Comparison of ENCODE assay signal across 10 cellular contexts in genomic region chrY:13479828-13480227, GRCh38. TPM values are rescaled to one million over a fixed set of nuclear protein-coding genes. Genes with fewer than 3 reads are reported as not detected.
DNase-seq lines count a peak whose midpoint lies in the region; ATAC-seq and TF ChIP-seq lines count a peak whose summit lies in the region.
"Had no signal": no experiment of that assay in that cellular context is flagged by ENCODE, and none has a peak within 500 bp of the region (broad histone marks: within the 10 kb centered on the region; RNA-seq: fewer than 3 reads in every experiment).

TSS of gene UTY (minus strand) at chrY:13480033. CDS start at chrY:13479665, 368 bp downstream.

- H3K36me3 ChIP-seq in KOPT-K1 (ENCODE audit: insufficient read depth, low read length) (peaks cover 24% of the 10 kb centered on the region), vagina (no peaks in the 10 kb centered on the region), H7 (replicated peaks; ENCODE audit: control insufficient read depth, insufficient read depth, low read length) (no peaks in the 10 kb centered on the region)
- H3K36me3 ChIP-seq: right lobe of liver had no signal

- CTCF ChIA-PET in activated CD8-positive, alpha-beta T cell treated with anti-CD3 and anti-CD28 coated beads, Interleukin-2, amount 10 ng/mL, durations not matched to agents 7 days and 5 days (lab: Charles Lee) = interaction anchor here (1.0 kb wide), 1 partner anchor 9 kb away, joined by 3 read pairs; no protein-coding TSS in a partner anchor

- intact Hi-C loops in left ventricle myocardium superior (cut with micrococcal nuclease) (no loop called here), vagina (cut with DNase I) (no loop called here)

- TF ChIP-seq POLR2A in vagina (IDR thresholded peaks at IDR 0.05) = no peak

- peaks cover 16% of the 10 kb centered on the region for H3K4me1 Mint-ChIP-seq in activated CD8-positive, alpha-beta T cell treated with anti-CD3 and anti-CD28 coated beads, Interleukin-2, amount 10 ng/mL, durations not matched to agents 7 days and 5 days (ENCODE audit: low read depth)

- no peaks in the 10 kb centered on the region for H3K9me3 Mint-ChIP-seq in activated CD8-positive, alpha-beta T cell treated with anti-CD3 and anti-CD28 coated beads, Interleukin-2, amount 10 ng/mL, durations not matched to agents 7 days and 5 days (ENCODE audit: insufficient read depth)

- TF ChIP-seq CTCF in vagina (IDR thresholded peaks at IDR 0.05) = no peak

- peak; percentile 80 for DNase-seq in activated CD8-positive, alpha-beta T cell treated with anti-CD3 and anti-CD28 coated beads, Interleukin-2, amount 10 ng/mL, durations not matched to agents 7 days and 5 days
- DNase-seq in left ventricle myocardium superior (peak; percentile 89), vagina (ENCODE audit: extremely low spot score in 2 of 2) (no peak), H7 (no peak)
- DNase-seq in stimulated activated CD4-positive, alpha-beta T cell treated with anti-CD3 and anti-CD28 coated beads, Interleukin-4, amount 100 ng/mL, for 4 hours = peak; percentile 51 to 68

- H3K4me3 ChIP-seq in vagina (no peak within 1 kb of the TSS), H7 (ENCODE audit: insufficient read depth, low read depth, low read length) (no peak within 1 kb of the TSS)
- H3K4me3 ChIP-seq: right lobe of liver had no signal

- H3K27ac Mint-ChIP-seq in activated CD8-positive, alpha-beta T cell treated with anti-CD3 and anti-CD28 coated beads, Interleukin-2, amount 10 ng/mL, durations not matched to agents 7 days and 5 days = peak within 1 kb of the TSS; percentile 98

- no peaks in the 10 kb centered on the region for H3K27me3 Mint-ChIP-seq in activated CD8-positive, alpha-beta T cell treated with anti-CD3 and anti-CD28 coated beads, Interleukin-2, amount 10 ng/mL, durations not matched to agents 7 days and 5 days (ENCODE audit: low read depth)

- peak within 1 kb of the TSS; percentile 97 for H3K27ac ChIP-seq in KOPT-K1 (ENCODE audit: low read depth, low read length, poor library complexity, severe bottlenecking)
- no peak within 1 kb of the TSS for H3K27ac ChIP-seq in vagina
- H3K27ac ChIP-seq: right lobe of liver had no signal

- H3K27me3 ChIP-seq in vagina (no peaks in the 10 kb centered on the region), H7 (ENCODE audit: control insufficient read depth, insufficient read depth, low read length) (no peaks in the 10 kb centered on the region)
- H3K27me3 ChIP-seq: right lobe of liver had no signal

- POLR2A ChIA-PET in activated CD8-positive, alpha-beta T cell treated with anti-CD3 and anti-CD28 coated beads, Interleukin-2, amount 10 ng/mL, durations not matched to agents 7 days and 5 days (lab: Charles Lee) = interaction anchor here (1.5 kb wide), 2 partner anchors 224 to 575 kb away, joined by 3 to 10 read pairs; partner anchors contain the start of genes DDX3Y and TMSB4Y

- peak; percentile 94 for ATAC-seq in GM19372 (IDR thresholded peaks at IDR 0.05; ENCODE audit: low read depth, unreplicated experiment)
- peak; percentile 96 for ATAC-seq in activated CD8-positive, alpha-beta T cell treated with anti-CD3 and anti-CD28 coated beads, Interleukin-2, amount 10 ng/mL, durations not matched to agents 7 days and 5 days
- peak; percentile 99 for ATAC-seq in left ventricle myocardium superior
- ATAC-seq in GM21576 (IDR thresholded peaks at IDR 0.05; ENCODE audit: unreplicated experiment) = no peak
- ATAC-seq: Panc1 had no signal

- peaks cover 18% of the 10 kb centered on the region for H3K36me3 Mint-ChIP-seq in activated CD8-positive, alpha-beta T cell treated with anti-CD3 and anti-CD28 coated beads, Interleukin-2, amount 10 ng/mL, durations not matched to agents 7 days and 5 days (ENCODE audit: low read depth)

- peak within 1 kb of the TSS; percentile 90 for H3K4me3 Mint-ChIP-seq in activated CD8-positive, alpha-beta T cell treated with anti-CD3 and anti-CD28 coated beads, Interleukin-2, amount 10 ng/mL, durations not matched to agents 7 days and 5 days

- H3K9me3 ChIP-seq in KOPT-K1 (ENCODE audit: insufficient read depth, low read length, poor library complexity, severe bottlenecking) (no peaks in the 10 kb centered on the region), vagina (no peaks in the 10 kb centered on the region)
- H3K9me3 ChIP-seq: right lobe of liver had no signal

- no peaks in the 10 kb centered on the region for H3K4me1 ChIP-seq in vagina
- H3K4me1 ChIP-seq: right lobe of liver had no signal

RNA-seq across cellular contexts. Expression of gene UTY, which starts in this region (rescaled TPM):
- 10 to 100 TPM; 25.9 to 26.0 TPM for total RNA-seq in activated CD8-positive, alpha-beta T cell treated with anti-CD3 and anti-CD28 coated beads, Interleukin-2, amount 10 ng/mL, durations not matched to agents 7 days and 5 days
- total RNA-seq in left ventricle myocardium superior = 11.0 TPM
- total RNA-seq in vagina = not detected
- not detected in 2 replicates for total RNA-seq in H7 (2014; rRNA removed; shearing (Covaris generic))

Comparison
In these comparisons a context has a peak if more than half of its experiments do, and no peak if none do; other contexts are left out.
1. DNase-seq: peak in activated CD8-positive, alpha-beta T cell treated with anti-CD3 and anti-CD28 coated beads, Interleukin-2, amount 10 ng/mL, durations not matched to agents 7 days and 5 days (single experiment), left ventricle myocardium superior (single experiment) and stimulated activated CD4-positive, alpha-beta T cell treated with anti-CD3 and anti-CD28 coated beads, Interleukin-4, amount 100 ng/mL, for 4 hours (2 of 2); none in vagina (0 of 2) and H7 (single experiment).